8 cellular contexts compared by ENCODE assay signal in genomic region chr1:201022824-201023516, GRCh38. TPM values are rescaled to one million over a fixed set of nuclear protein-coding genes. Genes with fewer than 3 reads are reported as not detected.
DNase-seq lines count a peak whose midpoint lies in the region; ATAC-seq and TF ChIP-seq lines count a peak whose summit lies in the region.

No MANE protein-coding gene starts in this region.

- POLR2A ChIA-PET in activated naive CD8-positive, alpha-beta T cell treated with anti-CD3 and anti-CD28 coated beads, Interleukin-2, amount 10 ng/mL, durations not matched to agents 7 days and 5 days (lab: Charles Lee): interaction anchor here (1.1 to 8.4 kb wide), 6 partner anchors 11 to 25 kb away, joined by 3 to 108 read pairs (median 4); no protein-coding TSS in a partner anchor

- peak overlapping the region; percentile 82 for H3K4me3 ChIP-seq in GM12865 (ENCODE audit: low read depth, low read length)

- H3K9me3 Mint-ChIP-seq in activated naive CD8-positive, alpha-beta T cell treated with anti-CD3 and anti-CD28 coated beads, Interleukin-2, amount 10 ng/mL, durations not matched to agents 7 days and 5 days: no peaks in the 10 kb centered on the region

- ATAC-seq in activated naive CD8-positive, alpha-beta T cell treated with anti-CD3 and anti-CD28 coated beads, Interleukin-2, amount 10 ng/mL, durations not matched to agents 7 days and 5 days (ENCODE audit: low read depth): no peak
- no peak for ATAC-seq in GM21529 (IDR thresholded peaks at IDR 0.05; ENCODE audit: unreplicated experiment)

- peaks cover 58% of the 10 kb centered on the region for H3K4me1 Mint-ChIP-seq in activated naive CD8-positive, alpha-beta T cell treated with anti-CD3 and anti-CD28 coated beads, Interleukin-2, amount 10 ng/mL, durations not matched to agents 7 days and 5 days

- H3K4me3 Mint-ChIP-seq in activated naive CD8-positive, alpha-beta T cell treated with anti-CD3 and anti-CD28 coated beads, Interleukin-2, amount 10 ng/mL, durations not matched to agents 7 days and 5 days: peak overlapping the region; percentile 99

- DNase-seq in GM12865 (ENCODE audit: low read depth): peak; percentile 60
- peak; percentile 8 to 32 for DNase-seq in NCI-H526 (lab: John Stamatoyannopoulos, UW)
- no peak for DNase-seq in activated naive CD8-positive, alpha-beta T cell treated with anti-CD3 and anti-CD28 coated beads, Interleukin-2, amount 10 ng/mL, durations not matched to agents 7 days and 5 days
- peak; percentile 45 for DNase-seq in iris pigment epithelial cell (ENCODE audit: low read depth)
- DNase-seq in stimulated activated CD8-positive, alpha-beta memory T cell treated with anti-CD3 and anti-CD28 coated beads, Interleukin-12 subunit alpha, Interleukin-12 subunit beta, amount 100 ng/mL, for 4 hours (ENCODE audit: low read depth): peak; percentile 19
- no peak for DNase-seq in NCI-H2196 treated with DMSO at 0.1 percent for 48 hours (lab: John Stamatoyannopoulos, UW; ENCODE audit: unreplicated experiment)
- DNase-seq in pons (ENCODE audit: low spot score): no peak

- no peaks in the 10 kb centered on the region for H3K27me3 Mint-ChIP-seq in activated naive CD8-positive, alpha-beta T cell treated with anti-CD3 and anti-CD28 coated beads, Interleukin-2, amount 10 ng/mL, durations not matched to agents 7 days and 5 days

- H3K36me3 Mint-ChIP-seq in activated naive CD8-positive, alpha-beta T cell treated with anti-CD3 and anti-CD28 coated beads, Interleukin-2, amount 10 ng/mL, durations not matched to agents 7 days and 5 days: peaks cover 26% of the 10 kb centered on the region

- peak overlapping the region; percentile 100 for H3K27ac Mint-ChIP-seq in activated naive CD8-positive, alpha-beta T cell treated with anti-CD3 and anti-CD28 coated beads, Interleukin-2, amount 10 ng/mL, durations not matched to agents 7 days and 5 days

- TF ChIP-seq CTCF in GM12865 (IDR thresholded peaks at IDR 0.05; ENCODE audit: insufficient read depth, low read depth, low read length, missing control alignments): no peak

RNA-seq across cellular contexts. Expression of gene KIF21B, which starts 0.5 kb away (rescaled TPM):
- 100 to 1,000 TPM; 143 TPM for total RNA-seq in activated naive CD8-positive, alpha-beta T cell treated with anti-CD3 and anti-CD28 coated beads, Interleukin-2, amount 10 ng/mL, durations not matched to agents 7 days and 5 days

Comparison
In these comparisons a context has a peak if more than half of its experiments do, and no peak if none do; other contexts are left out.
1. DNase-seq: peak in GM12865 (single experiment), NCI-H526 (2 of 2), iris pigment epithelial cell (single experiment) and stimulated activated CD8-positive, alpha-beta memory T cell treated with anti-CD3 and anti-CD28 coated beads, Interleukin-12 subunit alpha, Interleukin-12 subunit beta, amount 100 ng/mL, for 4 hours (single experiment); none in activated naive CD8-positive, alpha-beta T cell treated with anti-CD3 and anti-CD28 coated beads, Interleukin-2, amount 10 ng/mL, durations not matched to agents 7 days and 5 days (single experiment), NCI-H2196 treated with DMSO at 0.1 percent for 48 hours (single experiment) and pons (single experiment).